ENCODE assay signal across 8 cellular contexts in genomic region chr9:40951876-40952494, GRCh38.
DNase-seq lines count a peak whose midpoint lies in the region; FAIRE-seq and TF ChIP-seq lines count a peak whose summit lies in the region.
"Not testable (repeated sequence)": the region's sequence is repeated elsewhere in the genome, so short reads cannot be mapped to it uniquely, and the experiment has no call there.

No MANE protein-coding gene starts in this region.

- not testable (repeated sequence) for H3K4me3 ChIP-seq in Karpas-422 (ENCODE audit: low read length); SK-N-SH (ENCODE audit: low read depth in 2 of 2, low read length in 1 of 2); fibroblast of villous mesenchyme (ENCODE audit: low read depth, low read length)

- WGBS in SK-N-SH (ENCODE audit: low lambda C conversion rate) = 77% methylated on average over 17 of the region's 17 CpGs

- not testable (repeated sequence) for BruUV-seq in MCF 10A (replicated peaks; lab: Mats Ljungman, UMichigan)

- not testable (repeated sequence) for TF ChIP-seq RAD21 in SK-N-SH (IDR thresholded peaks at IDR 0.05; ENCODE audit: low read length)

- H3K27ac ChIP-seq in 22Rv1; Karpas-422 (ENCODE audit: low read length); SK-N-SH (ENCODE audit: low read depth in 2 of 2, low read length in 1 of 2): not testable (repeated sequence)

- POLR2A ChIA-PET in SK-N-SH (lab: Yijun Ruan, JAX); MCF 10A (lab: Yijun Ruan, JAX): not testable (repeated sequence)

- H3K36me3 ChIP-seq in Karpas-422 (ENCODE audit: insufficient read depth, low read length); SK-N-SH (replicated peaks in 1 of 2; ENCODE audit: control insufficient read depth in 1 of 2, insufficient read depth in 2 of 2, low read length in 1 of 2): not testable (repeated sequence)

- not testable (repeated sequence) for H3K4me1 Mint-ChIP-seq in MCF 10A (ENCODE audit: insufficient read depth, unreplicated experiment)

- not testable (repeated sequence) for H3K27me3 ChIP-seq in Karpas-422 (ENCODE audit: low read length); SK-N-SH (ENCODE audit: insufficient read depth)

- CTCF ChIA-PET in SK-N-SH (lab: Yijun Ruan, JAX); MCF 10A (lab: Yijun Ruan, JAX): not testable (repeated sequence)

- H3K4me1 ChIP-seq in Karpas-422 (ENCODE audit: low read length); SK-N-SH (ENCODE audit: control insufficient read depth in 1 of 2, insufficient read depth in 2 of 2, low read depth in 1 of 2, low read length in 1 of 2): not testable (repeated sequence)

- not testable (repeated sequence) for H2AFZ ChIP-seq in Karpas-422 (ENCODE audit: low read length); SK-N-SH (ENCODE audit: low read depth)

- H3K4me2 ChIP-seq in Karpas-422 (ENCODE audit: low read depth, low read length, poor library complexity, severe bottlenecking); SK-N-SH: not testable (repeated sequence)

- H3K36me3 Mint-ChIP-seq in MCF 10A (ENCODE audit: insufficient read depth, unreplicated experiment) = peaks cover 12% of the 10 kb centered on the region

- not testable (repeated sequence) for TF ChIP-seq EP300 in SK-N-SH (IDR thresholded peaks at IDR 0.05; ENCODE audit: borderline replicate concordance in 1 of 2, low read depth in 1 of 2, low read length in 1 of 2)

- H3K9me2 ChIP-seq in Karpas-422 (replicated peaks; ENCODE audit: insufficient read depth, low read length); SK-N-SH: not testable (repeated sequence)

- peaks cover 14% of the 10 kb centered on the region for H3K9me3 Mint-ChIP-seq in MCF 10A (ENCODE audit: unreplicated experiment)

- not testable (repeated sequence) for TF ChIP-seq POLR2A in H54 (IDR thresholded peaks at IDR 0.05; ENCODE audit: low read depth, low read length)

- not testable (repeated sequence) for H3K4me3 Mint-ChIP-seq in MCF 10A (ENCODE audit: unreplicated experiment)

- not testable (repeated sequence) for H3K9me3 ChIP-seq in Karpas-422 (ENCODE audit: low read length); SK-N-SH

- not testable (repeated sequence) for H3F3A ChIP-seq in SK-N-SH (replicated peaks; ENCODE audit: insufficient read depth)

- peak; percentile 23 for TF ChIP-seq CTCF in 22Rv1 (IDR thresholded peaks at IDR 0.05)
- TF ChIP-seq CTCF in SK-N-SH (IDR thresholded peaks at IDR 0.05) = peak; percentile 37; the same call in 1 of the 2 replicates
- peak; percentile 17 for TF ChIP-seq CTCF in MCF 10A (IDR thresholded peaks at IDR 0.05; ENCODE audit: unreplicated experiment)
- peak; percentile 32 for TF ChIP-seq CTCF in fibroblast of villous mesenchyme (IDR thresholded peaks at IDR 0.05; ENCODE audit: insufficient read depth, low read depth, low read length)

- DNase-seq in Daoy (ENCODE audit: low read depth) = peak; percentile 47
- peak; percentile 12 for DNase-seq in H54 (ENCODE audit: insufficient read length, low spot score)
- DNase-seq in Karpas-422 = peak; percentile 29
- peak; percentile 9 for DNase-seq in SK-N-SH
- DNase-seq in MCF 10A (ENCODE audit: unreplicated experiment); fibroblast of villous mesenchyme (ENCODE audit: low read depth): not testable (repeated sequence)
- peak; percentile 2 for DNase-seq in non-pigmented ciliary epithelial cell (ENCODE audit: low read depth)

- not testable (repeated sequence) for H3K9ac ChIP-seq in Karpas-422 (ENCODE audit: low read length); SK-N-SH

- H3K27ac Mint-ChIP-seq in MCF 10A (ENCODE audit: low read depth, unreplicated experiment) = not testable (repeated sequence)

- not testable (repeated sequence) for H4K20me1 ChIP-seq in Karpas-422 (ENCODE audit: insufficient read depth, low read depth, low read length); SK-N-SH (ENCODE audit: insufficient read depth)

- FAIRE-seq in H54 (lab: Jason Lieb, UNC) = not testable (repeated sequence)

- H3K79me2 ChIP-seq in Karpas-422 (ENCODE audit: low read length); SK-N-SH (ENCODE audit: insufficient read depth): not testable (repeated sequence)

- not testable (repeated sequence) for H3K27me3 Mint-ChIP-seq in MCF 10A (ENCODE audit: insufficient read depth, unreplicated experiment)

- intact Hi-C loops in MCF 10A (cut with micrococcal nuclease) = not testable (repeated sequence)
